Comparison of ENCODE assay signal across 8 cellular contexts in genomic region chr1:11804666-11805453, GRCh38. TPM values are rescaled to one million over a fixed set of nuclear protein-coding genes. Genes with fewer than 3 reads are reported as not detected.
DNase-seq lines count a peak whose midpoint lies in the region; ATAC-seq, FAIRE-seq and TF ChIP-seq lines count a peak whose summit lies in the region.

No MANE protein-coding gene starts in this region.

- H3K4me1 Mint-ChIP-seq in activated naive CD4-positive, alpha-beta T cell treated with anti-CD3 and anti-CD28 coated beads, Interleukin-2, amount 10 ng/mL, durations not matched to agents 7 days and 5 days: peaks cover 67% of the 10 kb centered on the region

- no peaks in the 10 kb centered on the region for H3K9me3 ChIP-seq in prostate gland

- peak; percentile 0 for ATAC-seq in GM21515 (IDR thresholded peaks at IDR 0.05; ENCODE audit: unreplicated experiment)

- peaks cover 36% of the 10 kb centered on the region for H3K36me3 Mint-ChIP-seq in activated naive CD4-positive, alpha-beta T cell treated with anti-CD3 and anti-CD28 coated beads, Interleukin-2, amount 10 ng/mL, durations not matched to agents 7 days and 5 days

- peak; percentile 57 for DNase-seq in NCI-H2196 (lab: John Stamatoyannopoulos, UW; ENCODE audit: unreplicated experiment)
- peak; percentile 52 for DNase-seq in activated naive CD4-positive, alpha-beta T cell treated with anti-CD3 and anti-CD28 coated beads, Interleukin-2, amount 10 ng/mL, durations not matched to agents 7 days and 5 days
- DNase-seq in head of caudate nucleus: peak in 27 of 42 donors; percentile 35 to 76 (median 58)
- DNase-seq in prostate gland (ENCODE audit: low spot score): peak; percentile 53
- DNase-seq in midbrain (lab: John Stamatoyannopoulos, UW): no peak
- no peak for DNase-seq in HTR-8/SVneo (ENCODE audit: insufficient read length, low spot score)
- no peak for DNase-seq in NOMO-1 treated with DMSO at 0.1 percent for 48 hours (lab: John Stamatoyannopoulos, UW; ENCODE audit: unreplicated experiment)

- peak overlapping the region; percentile 88 for H3K4me3 Mint-ChIP-seq in activated naive CD4-positive, alpha-beta T cell treated with anti-CD3 and anti-CD28 coated beads, Interleukin-2, amount 10 ng/mL, durations not matched to agents 7 days and 5 days

- H3K27me3 Mint-ChIP-seq in activated naive CD4-positive, alpha-beta T cell treated with anti-CD3 and anti-CD28 coated beads, Interleukin-2, amount 10 ng/mL, durations not matched to agents 7 days and 5 days: no peaks in the 10 kb centered on the region

- TF ChIP-seq POLR2A in prostate gland (IDR thresholded peaks at IDR 0.05): no peak

- 1% methylated on average over 20 of the region's 22 CpGs for WGBS in prostate gland

- peak overlapping the region; percentile 90 to 97 for H3K27ac ChIP-seq in prostate gland

- H3K27ac Mint-ChIP-seq in activated naive CD4-positive, alpha-beta T cell treated with anti-CD3 and anti-CD28 coated beads, Interleukin-2, amount 10 ng/mL, durations not matched to agents 7 days and 5 days: peak overlapping the region; percentile 85

- peaks cover 0 to 3% of the 10 kb centered on the region in 2 donors for H3K36me3 ChIP-seq in prostate gland

- H3K9me3 Mint-ChIP-seq in activated naive CD4-positive, alpha-beta T cell treated with anti-CD3 and anti-CD28 coated beads, Interleukin-2, amount 10 ng/mL, durations not matched to agents 7 days and 5 days: no peaks in the 10 kb centered on the region

- TF ChIP-seq CTCF in prostate gland (IDR thresholded peaks at IDR 0.05): no peak

- FAIRE-seq in HTR-8/SVneo (lab: Jason Lieb, UNC): no peak

- peak overlapping the region; percentile 66 to 70 for H3K4me3 ChIP-seq in prostate gland

- CTCF ChIA-PET in activated naive CD4-positive, alpha-beta T cell treated with anti-CD3 and anti-CD28 coated beads, Interleukin-2, amount 10 ng/mL, durations not matched to agents 7 days and 5 days (lab: Charles Lee): interaction anchor here (2.3 kb wide), 1 partner anchor 20 kb away, joined by 7 read pairs; no protein-coding TSS in a partner anchor

- no peaks in the 10 kb centered on the region for H3K27me3 ChIP-seq in prostate gland (replicated peaks; ENCODE audit: insufficient read depth)

- peaks cover 22% of the 10 kb centered on the region for H3K4me1 ChIP-seq in prostate gland (replicated peaks)

- intact Hi-C loops in head of caudate nucleus (cut with DNase I): loop anchor here (5.0 to 10.0 kb wide), 3 partner anchors 68 to 1330 kb away; partner anchors contain the start of genes AGTRAP, DFFA, FBXO2 and FBXO44
- intact Hi-C loops in prostate gland (cut with DNase I): loop anchor here (5.0 kb wide), 2 partner anchors 68 to 148 kb away; partner anchors contain the start of gene AGTRAP

RNA-seq across cellular contexts. Expression of gene MTHFR, which starts 0.9 kb away (rescaled TPM):
- total RNA-seq in prostate gland: 10 to 100 TPM; 27.6 to 75.0 TPM

RNA-seq across cellular contexts. Expression of gene CLCN6, which starts 1.1 kb away (rescaled TPM):
- 10 to 100 TPM; 13.4 to 45.0 TPM for total RNA-seq in prostate gland

RNA-seq across cellular contexts. Expression of gene NPPA, which starts 42.7 kb away (rescaled TPM):
- 1 to 10 TPM in 1 of 2 donors, not detected in 1; 1.3 TPM for total RNA-seq in prostate gland

RNA-seq across cellular contexts. Expression of gene C1orf167, which starts 42.9 kb away (rescaled TPM):
- total RNA-seq in prostate gland: 1 to 10 TPM in 1 of 2 donors, not detected in 1; 10.0 TPM

RNA-seq across cellular contexts. Expression of gene NPPB, which starts 53.9 kb away (rescaled TPM):
- total RNA-seq in prostate gland: not detected

Comparison
In these comparisons a context has a peak if more than half of its experiments do, and no peak if none do; other contexts are left out.
1. DNase-seq: peak in NCI-H2196 (single experiment), activated naive CD4-positive, alpha-beta T cell treated with anti-CD3 and anti-CD28 coated beads, Interleukin-2, amount 10 ng/mL, durations not matched to agents 7 days and 5 days (single experiment), head of caudate nucleus (27 of 42) and prostate gland (single experiment); none in midbrain (single experiment), HTR-8/SVneo (single experiment) and NOMO-1 treated with DMSO at 0.1 percent for 48 hours (single experiment).